8 cellular contexts compared by ENCODE assay signal in genomic region chrX:120561634-120562568, GRCh38. TPM values are rescaled to one million over a fixed set of nuclear protein-coding genes. Genes with fewer than 3 reads are reported as not detected.
DNase-seq lines count a peak whose midpoint lies in the region; ATAC-seq and TF ChIP-seq lines count a peak whose summit lies in the region.

No MANE protein-coding gene starts in this region.

- H3K36me3 Mint-ChIP-seq in mesothelial cell of epicardium: no peaks in the 10 kb centered on the region

- H3K27ac Mint-ChIP-seq in mesothelial cell of epicardium: peak overlapping the region; percentile 98

- peaks cover 8% of the 10 kb centered on the region for H3K9me3 Mint-ChIP-seq in mesothelial cell of epicardium

- H3K27me3 ChIP-seq in brain microvascular endothelial cell (replicated peaks): no peaks in the 10 kb centered on the region

- no peaks in the 10 kb centered on the region for H3K27me3 Mint-ChIP-seq in mesothelial cell of epicardium (ENCODE audit: low read depth)

- H3K4me3 ChIP-seq in brain microvascular endothelial cell (ENCODE audit: low read depth, low read length): peak overlapping the region; percentile 55

- in situ Hi-C loops in brain microvascular endothelial cell (cut with HindIII; ENCODE audit: low pct_ligation_motif_present, low sequenced_read_pairs): no loop called here

- peak; percentile 16 for ATAC-seq in HG02840 (IDR thresholded peaks at IDR 0.05; ENCODE audit: low FRiP score, unreplicated experiment)

- no peak for TF ChIP-seq CTCF in 22Rv1 (IDR thresholded peaks at IDR 0.05)
- TF ChIP-seq CTCF in brain microvascular endothelial cell (IDR thresholded peaks at IDR 0.05; ENCODE audit: low read depth, low read length, missing control alignments): no peak
- TF ChIP-seq CTCF in mesothelial cell of epicardium (IDR thresholded peaks at IDR 0.05; ENCODE audit: unreplicated experiment): no peak
- no peak for TF ChIP-seq CTCF in GM10248 (IDR thresholded peaks at IDR 0.05; ENCODE audit: control extremely low read depth, extremely low read depth, low read depth, missing control alignments)

- peak overlapping the region; percentile 90 for H3K4me3 Mint-ChIP-seq in mesothelial cell of epicardium

- H3K36me3 ChIP-seq in brain microvascular endothelial cell (replicated peaks): peaks cover 3% of the 10 kb centered on the region

- CTCF ChIA-PET in GM10248 (lab: Yijun Ruan, JAX): interaction anchor here (1.2 kb wide), 1 partner anchor 27 kb away, joined by 3 read pairs; no protein-coding TSS in a partner anchor

- POLR2A ChIA-PET in GM10248 (lab: Yijun Ruan, JAX): interaction anchor here (0.6 to 1.0 kb wide), 3 partner anchors 42 to 888 kb away, joined by 3 to 4 read pairs (median 4); partner anchors contain the start of gene MCTS1

- H3K4me1 Mint-ChIP-seq in mesothelial cell of epicardium: peaks cover 17% of the 10 kb centered on the region

- no peak for DNase-seq in brain microvascular endothelial cell
- DNase-seq in mesothelial cell of epicardium (ENCODE audit: low spot score in 2 of 2, unreplicated experiment in 2 of 2): no peak
- no peak for DNase-seq in GOT3 (lab: John Stamatoyannopoulos, UW)
- DNase-seq in activated CD8-positive, alpha-beta memory T cell treated with anti-CD3 and anti-CD28 coated beads for 24 hours: no peak
- no peak for DNase-seq in GM10248 (ENCODE audit: extremely low spot score)
- DNase-seq in amniotic stem cell (lab: John Stamatoyannopoulos, UW): no peak

- H3K27ac ChIP-seq in 22Rv1 (peak overlapping the region; percentile 89), brain microvascular endothelial cell (peak overlapping the region; percentile 98)

RNA-seq across cellular contexts. Expression of gene CUL4B, which starts 1.1 kb away (rescaled TPM):
- 49.0 to 52.3 TPM (median 50.1 TPM) in 3 replicates for total RNA-seq in mesothelial cell of epicardium

RNA-seq across cellular contexts. Expression of gene MCTS1, which starts 42.0 kb away (rescaled TPM):
- 33.5 to 39.5 TPM (median 34.8 TPM) in 3 replicates for total RNA-seq in mesothelial cell of epicardium
